In the genomic region with DNA sequence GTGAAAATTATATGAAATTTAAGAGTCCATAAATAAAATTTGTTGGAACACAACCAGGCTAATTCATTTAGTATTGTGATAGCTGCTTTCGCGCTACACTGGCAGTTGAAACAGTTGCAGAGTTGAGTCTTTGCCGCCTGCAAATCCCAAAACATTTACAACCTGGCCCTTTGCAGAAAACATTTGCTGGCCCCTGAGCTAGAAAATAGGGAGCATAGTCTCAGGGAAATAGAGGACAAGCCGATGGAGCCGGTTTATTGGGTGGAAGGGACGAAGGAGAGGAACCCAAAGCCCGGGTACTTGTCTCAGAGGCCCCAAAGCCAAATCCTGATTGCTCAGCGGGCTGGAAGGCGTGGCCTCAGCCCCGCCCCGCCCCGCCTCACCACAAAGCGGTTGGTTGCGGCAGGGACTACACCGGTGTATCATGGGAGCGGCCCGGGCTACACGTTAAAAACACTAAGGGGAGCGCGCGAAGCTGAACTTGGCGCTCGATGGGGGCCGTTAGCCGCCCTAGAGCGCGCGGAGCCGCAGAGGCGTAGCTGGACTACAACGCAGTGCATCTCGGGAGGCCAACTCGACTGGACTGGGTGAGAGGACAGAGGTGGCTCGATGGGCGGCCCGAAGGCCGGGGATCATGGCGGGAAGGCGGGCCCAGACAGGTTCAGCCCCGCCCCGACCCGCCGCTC, we compare ENCODE assay signal across 8 cellular contexts. TPM values are rescaled to one million over a fixed set of nuclear protein-coding genes. Genes with fewer than 3 reads are reported as not detected.
DNase-seq lines count a peak whose midpoint lies in the region; ATAC-seq and TF ChIP-seq lines count a peak whose summit lies in the region.

No MANE protein-coding gene starts in this region.

- H3K9me3 ChIP-seq in ascending aorta (no peaks in the 10 kb centered on the region), vagina (no peaks in the 10 kb centered on the region)

- DNase-seq in NCI-H187 (lab: John Stamatoyannopoulos, UW): peak; percentile 87
- peak; percentile 72 to 99 (median 78) for DNase-seq in T-helper 2 cell
- DNase-seq in ascending aorta (ENCODE audit: low spot score in 2 of 2): peak; percentile 62 to 94
- DNase-seq in hepatic stellate cell (ENCODE audit: low spot score): peak; percentile 98
- peak; percentile 89 for DNase-seq in putamen (ENCODE audit: low spot score)
- peak in 1 of 2 donors; percentile 92 for DNase-seq in vagina (ENCODE audit: extremely low spot score in 2 of 2)

- H3K4me3 ChIP-seq in ascending aorta: peak overlapping the region; percentile 82 to 95
- H3K4me3 ChIP-seq in vagina: peak overlapping the region; percentile 67 to 97

- H3K4me1 ChIP-seq in ascending aorta (peaks cover 4 to 6% of the 10 kb centered on the region in 2 donors), vagina (peaks cover 34% of the 10 kb centered on the region)

- TF ChIP-seq CTCF in ascending aorta (IDR thresholded peaks at IDR 0.05) (no peak), vagina (IDR thresholded peaks at IDR 0.05) (peak in 1 of 3 experiments; percentile 19)

- H3K27ac ChIP-seq in ascending aorta: peak overlapping the region; percentile 89
- peak overlapping the region; percentile 88 for H3K27ac ChIP-seq in vagina

- H3K36me3 ChIP-seq in ascending aorta (peaks cover 16 to 40% of the 10 kb centered on the region in 2 donors), vagina (peaks cover 0 to 42% of the 10 kb centered on the region in 2 donors)

- ATAC-seq in GM18502 (IDR thresholded peaks at IDR 0.05; ENCODE audit: poor library complexity, unreplicated experiment) (peak; percentile 82), HG02943 (IDR thresholded peaks at IDR 0.05; ENCODE audit: low read depth, unreplicated experiment) (peak; percentile 81)

- no peaks in the 10 kb centered on the region for H3K27me3 ChIP-seq in ascending aorta
- H3K27me3 ChIP-seq in vagina: no peaks in the 10 kb centered on the region

- intact Hi-C loops in ascending aorta (cut with DNase I): loop anchor here (1.0 to 10.0 kb wide), 4 partner anchors 12 to 624 kb away; partner anchors contain the start of genes ARL2, CDCA5, RELA and ZFPL1
- intact Hi-C loops in vagina (cut with DNase I): no loop called here

- no peak for TF ChIP-seq POLR2A in vagina (IDR thresholded peaks at IDR 0.05)

RNA-seq across cellular contexts. Expression of gene SAC3D1, which starts 0.3 kb away (rescaled TPM):
- 19.6 TPM for total RNA-seq in ascending aorta
- total RNA-seq in vagina: 11.8 TPM

RNA-seq across cellular contexts. Expression of gene SNX15, which starts 13.4 kb away (rescaled TPM):
- total RNA-seq in ascending aorta (25.1 TPM), vagina (24.1 TPM)

RNA-seq across cellular contexts. Expression of gene NAALADL1, which starts 17.7 kb away (rescaled TPM):
- total RNA-seq in ascending aorta (56.8 TPM), vagina (30.7 TPM)

RNA-seq across cellular contexts. Expression of gene ARL2, which starts 26.7 kb away (rescaled TPM):
- total RNA-seq in ascending aorta (187 TPM), vagina (112 TPM)

RNA-seq across cellular contexts. Expression of gene CDCA5, which starts 43.2 kb away (rescaled TPM):
- total RNA-seq in ascending aorta (not detected), vagina (3.7 TPM)
